15 cellular contexts compared by ENCODE assay signal in genomic region chr7:43138710-43139601, GRCh38. TPM values are rescaled to one million over a fixed set of nuclear protein-coding genes. Genes with fewer than 3 reads are reported as not detected.
DNase-seq lines count a peak whose midpoint lies in the region; TF ChIP-seq lines count a peak whose summit lies in the region.
"Had no signal": no experiment of that assay in that cellular context is flagged by ENCODE, and none has a peak within 500 bp of the region (broad histone marks: within the 10 kb centered on the region; RNA-seq: fewer than 3 reads in every experiment).

No MANE protein-coding gene starts in this region.

- H3K9ac ChIP-seq in HUES48 (ENCODE audit: low read depth, low read length) = peak overlapping the region; percentile 13; the same call in 1 of the 2 replicates

- no peaks in the 10 kb centered on the region for H3K36me3 ChIP-seq in HUES48 (ENCODE audit: control insufficient read depth, insufficient read depth, low read length)
- H3K36me3 ChIP-seq in Peyer's patch = no peaks in the 10 kb centered on the region

- TF ChIP-seq CTCF in Peyer's patch (IDR thresholded peaks at IDR 0.05) = no peak

- H3K4me1 ChIP-seq in HUES48 (ENCODE audit: control insufficient read depth, insufficient read depth, low read length) (peaks cover 59% of the 10 kb centered on the region), Peyer's patch (no peaks in the 10 kb centered on the region)

- TF ChIP-seq POLR2A in Peyer's patch (IDR thresholded peaks at IDR 0.05) = no peak

- no peak overlapping the region for H3K4me3 ChIP-seq in HUES48 (ENCODE audit: low read depth, low read length)
- H3K4me3 ChIP-seq in Peyer's patch = no peak overlapping the region
- H3K4me3 ChIP-seq: dorsolateral prefrontal cortex had no signal

- DNase-seq in brain pericyte (ENCODE audit: low read depth, low spot score) (peak; percentile 71), iPS DF 19.7 (ENCODE audit: low read depth, low spot score) (peak; percentile 78), Peyer's patch (no peak), COR-L47 (lab: John Stamatoyannopoulos, UW) (no peak), AML-193 (lab: John Stamatoyannopoulos, UW) (no peak), cortex of kidney (lab: John Stamatoyannopoulos, UW) (no peak)
- DNase-seq: activated effector memory CD4-positive, alpha-beta T cell treated with Interleukin-2 at 50 U/mL for 16 hours; dorsolateral prefrontal cortex; H7; NCI-H748 treated with DMSO at 0.1 percent for 48 hours; stimulated activated CD4-positive, alpha-beta T cell treated with anti-CD3 and anti-CD28 coated beads, Interleukin-2, amount 100 ng/mL, for 24 hours had no signal

- H3K27me3 ChIP-seq in HUES48 (ENCODE audit: control insufficient read depth, insufficient read depth, low read length) = no peaks in the 10 kb centered on the region
- no peaks in the 10 kb centered on the region for H3K27me3 ChIP-seq in Peyer's patch

- H3K9me3 ChIP-seq in HUES48 (ENCODE audit: control insufficient read depth, insufficient read depth, low read length) (no peaks in the 10 kb centered on the region), Peyer's patch (no peaks in the 10 kb centered on the region)

- peak overlapping the region; percentile 92 for H3K27ac ChIP-seq in HUES48 (ENCODE audit: low read depth, low read length)
- no peak overlapping the region for H3K27ac ChIP-seq in Peyer's patch
- H3K27ac ChIP-seq: dorsolateral prefrontal cortex, VCaP had no signal

RNA-seq across cellular contexts. Expression of gene HECW1, which starts 26.5 kb away (rescaled TPM):
- 1 to 10 TPM in 2 of 4 donors, under 1 TPM in 1, not detected in 1; 0.83 to 3.9 (median 2.7) TPM for total RNA-seq in Peyer's patch
- total RNA-seq: G401, lung microvascular endothelial cell had no signal

Comparison
In these comparisons a context has a peak if more than half of its experiments do, and no peak if none do; other contexts are left out.
1. DNase-seq: peak in brain pericyte (single experiment) and iPS DF 19.7 (single experiment); none in Peyer's patch (0 of 3), COR-L47 (single experiment), AML-193 (0 of 2) and cortex of kidney (single experiment).